ENCODE assay signal across 26 cellular contexts in genomic region chrY:12681535-12681934, GRCh38. TPM values are rescaled to one million over a fixed set of nuclear protein-coding genes. Genes with fewer than 3 reads are reported as not detected.
DNase-seq lines count a peak whose midpoint lies in the region; ATAC-seq and TF ChIP-seq lines count a peak whose summit lies in the region.
"Had no signal": no experiment of that assay in that cellular context is flagged by ENCODE, and none has a peak within 500 bp of the region (broad histone marks: within the 10 kb centered on the region; RNA-seq: fewer than 3 reads in every experiment).

No MANE protein-coding gene starts in this region.

- WGBS in HUES64 = 100% methylated on average over 2 of the region's 2 CpGs

- H3K9ac ChIP-seq in HUES64 (ENCODE audit: low read depth, low read length) = no peak overlapping the region

- peaks cover 10% of the 10 kb centered on the region for H3K36me3 ChIP-seq in HUES64 (ENCODE audit: insufficient read depth, low read length)
- H3K36me3 ChIP-seq in upper lobe of right lung = no peaks in the 10 kb centered on the region
- H3K36me3 ChIP-seq: ascending aorta, pancreas had no signal

- no peak for TF ChIP-seq CTCF in upper lobe of right lung (IDR thresholded peaks at IDR 0.05)
- no peak for TF ChIP-seq CTCF in omental fat pad (IDR thresholded peaks at IDR 0.05)

- H3K4me1 ChIP-seq in HUES64 (ENCODE audit: insufficient read depth, low read length) (peaks cover 35% of the 10 kb centered on the region), upper lobe of right lung (no peaks in the 10 kb centered on the region)
- H3K4me1 ChIP-seq: ascending aorta, pancreas had no signal

- DNase-seq in EL (peak; percentile 38), fibroblast of gingiva (ENCODE audit: low read depth) (peak; percentile 20), renal cortical epithelial cell (ENCODE audit: low read depth) (peak; percentile 41), upper lobe of right lung (no peak), omental fat pad (ENCODE audit: low spot score) (no peak)
- DNase-seq: activated CD4-positive, alpha-beta T cell treated with anti-CD3 and anti-CD28 coated beads, Interleukin-2, amount 50 U/mL, for 48 hours; DMS 273 treated with DMSO at 0.1 percent for 48 hours; H9; kidney; MG63; NCI-H1436; NCI-H345; pancreas; stimulated activated CD4-positive, alpha-beta T cell treated with anti-CD3 and anti-CD28 coated beads, Interleukin-1b, Interleukin-23, amount 100 ng/mL, for 48 hours; substantia nigra; T-cell had no signal

- H3K9me3 ChIP-seq in HUES64 (ENCODE audit: insufficient read depth, low read depth, low read length) (peaks cover 6% of the 10 kb centered on the region; the same call in 1 of the 2 replicates), upper lobe of right lung (no peaks in the 10 kb centered on the region)
- H3K9me3 ChIP-seq: ascending aorta, MG63, pancreas had no signal

- ATAC-seq in HG02973 (IDR thresholded peaks at IDR 0.05; ENCODE audit: unreplicated experiment) = no peak
- no peak for ATAC-seq in upper lobe of right lung
- ATAC-seq in omental fat pad (ENCODE audit: low FRiP score) = no peak
- ATAC-seq: activated naive CD4-positive, alpha-beta T cell treated with anti-CD3 and anti-CD28 coated beads, Interleukin-2, amount 50 U/mL, for 72 hours; pancreas; T-cell had no signal

- H3K27ac ChIP-seq in HUES64 (ENCODE audit: low read depth, low read length) = peak overlapping the region; percentile 30; the same call in 1 of the 2 replicates
- no peak overlapping the region for H3K27ac ChIP-seq in upper lobe of right lung
- H3K27ac ChIP-seq: ascending aorta, pancreas had no signal

- no peaks in the 10 kb centered on the region for H3K27me3 ChIP-seq in HUES64 (ENCODE audit: insufficient read depth, low read length)
- no peaks in the 10 kb centered on the region for H3K27me3 ChIP-seq in upper lobe of right lung
- H3K27me3 ChIP-seq: ascending aorta, MG63, pancreas had no signal

- H3K4me3 ChIP-seq in HUES64 (ENCODE audit: low read length) (no peak overlapping the region), upper lobe of right lung (no peak overlapping the region)
- H3K4me3 ChIP-seq: ascending aorta, MG63, pancreas, smooth muscle cell had no signal

- intact Hi-C loops in upper lobe of right lung (cut with DNase I) = no loop called here

RNA-seq across cellular contexts. Expression of gene USP9Y, which starts 19.5 kb away (rescaled TPM):
- polyA plus RNA-seq in HUES64 (2013, experiment 1 of 2) = 15.8 TPM
- polyA plus RNA-seq in HUES64 (2013, experiment 2 of 2) = 18.4 TPM
- 34.2 TPM in 1 of 2 replicates, not detected in the other for total RNA-seq in renal cortical epithelial cell
- total RNA-seq in upper lobe of right lung = 19.9 TPM
- total RNA-seq in omental fat pad = 10 to 100 TPM in 2 of 4 donors, under 1 TPM in 2; 0.06 to 24.3 (median 12.3) TPM
- total RNA-seq: ascending aorta, dermis microvascular lymphatic vessel endothelial cell, fibroblast of lung, glomerular endothelial cell, H9, kidney, RPMI7951, SK-MEL-5, smooth muscle cell had no signal
- polyA plus RNA-seq: smooth muscle cell had no signal

Comparison
In these comparisons a context has a peak if more than half of its experiments do, and no peak if none do; other contexts are left out.
1. DNase-seq: peak in EL (single experiment), fibroblast of gingiva (single experiment) and renal cortical epithelial cell (single experiment); none in upper lobe of right lung (single experiment) and omental fat pad (single experiment).